15 cellular contexts compared by ENCODE assay signal in the genomic region with DNA sequence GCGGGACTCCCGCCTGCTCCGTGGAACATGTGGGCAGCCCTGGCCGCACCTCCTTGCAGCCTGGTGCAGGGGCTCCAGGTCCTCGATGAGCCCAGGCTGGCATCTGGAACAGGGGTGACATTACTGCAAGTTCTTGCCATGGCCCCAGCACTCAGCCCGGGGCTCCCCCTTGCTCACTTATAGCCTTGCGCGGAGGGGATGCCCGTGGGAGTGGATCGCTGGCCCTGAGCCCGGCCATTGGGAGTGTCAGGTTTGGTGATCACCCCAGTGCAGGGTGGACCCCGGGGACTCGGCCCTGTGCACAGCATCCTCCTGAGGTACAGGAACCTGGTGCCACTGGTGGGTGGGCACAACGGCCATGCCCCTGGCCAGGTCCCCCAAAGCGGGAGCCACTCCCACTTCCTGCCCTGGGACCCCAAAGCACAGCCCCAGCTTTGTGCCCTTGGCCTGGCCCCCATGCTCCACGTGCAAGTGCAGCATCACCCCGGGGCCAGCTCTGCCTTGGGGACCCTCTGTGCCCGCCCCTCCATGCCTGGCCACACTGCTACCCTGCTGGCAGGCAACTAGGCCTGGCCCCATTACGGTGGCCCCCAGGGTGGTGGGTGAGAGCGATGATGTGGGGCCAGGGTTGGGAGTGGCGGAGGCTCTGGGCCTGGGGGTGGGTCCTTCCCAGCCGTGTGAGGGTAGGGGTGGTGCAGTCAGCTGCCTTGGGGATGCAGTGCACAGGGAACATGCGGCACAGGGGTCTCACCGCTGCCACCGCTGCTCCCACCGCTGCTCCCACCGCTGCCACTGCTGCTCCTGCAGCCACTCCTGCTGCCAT.
"Had no signal": no experiment of that assay in that cellular context is flagged by ENCODE, and none has a peak within 500 bp of the region (broad histone marks: within the 10 kb centered on the region; RNA-seq: fewer than 3 reads in every experiment).

No MANE protein-coding gene starts in this region.

- DNase-seq: activated B cell treated with CpG ODN at 0.5 μM for 24 hours; activated CD4-positive, alpha-beta T cell treated with anti-CD3 and anti-CD28 coated beads, Interleukin-2, amount 50 U/mL, for 1 hour; activated gamma-delta T cell; amygdala; dermis blood vessel endothelial cell; hippocampal formation; mucosa of descending colon; SIG-M5; T-helper 17 cell; transverse colon had no signal

- H3K4me1 Mint-ChIP-seq: activated B cell treated with CpG ODN at 0.5 μM for 24 hours; brain; stimulated activated effector memory CD8-positive, alpha-beta T cell treated with anti-CD3 and anti-CD28 coated beads, Interleukin-12 subunit alpha, Interleukin-12 subunit beta, amount 100 ng/mL, for 72 hours; T-helper 17 cell had no signal

- H3K27ac Mint-ChIP-seq: activated B cell treated with CpG ODN at 0.5 μM for 24 hours; activated naive CD8-positive, alpha-beta T cell; brain; nephron; stimulated activated effector memory CD8-positive, alpha-beta T cell treated with anti-CD3 and anti-CD28 coated beads, Interleukin-12 subunit alpha, Interleukin-12 subunit beta, amount 100 ng/mL, for 72 hours; T-helper 17 cell had no signal

- H3K36me3 Mint-ChIP-seq: activated naive CD8-positive, alpha-beta T cell; brain had no signal

- H3K9me3 Mint-ChIP-seq: activated B cell treated with CpG ODN at 0.5 μM for 24 hours; stimulated activated effector memory CD8-positive, alpha-beta T cell treated with anti-CD3 and anti-CD28 coated beads, Interleukin-12 subunit alpha, Interleukin-12 subunit beta, amount 100 ng/mL, for 72 hours had no signal

- H3K4me3 Mint-ChIP-seq: activated B cell treated with CpG ODN at 0.5 μM for 24 hours; activated naive CD8-positive, alpha-beta T cell; brain; nephron; stimulated activated effector memory CD8-positive, alpha-beta T cell treated with anti-CD3 and anti-CD28 coated beads, Interleukin-12 subunit alpha, Interleukin-12 subunit beta, amount 100 ng/mL, for 72 hours; T-helper 17 cell had no signal

- H3K9me3 ChIP-seq: mucosa of descending colon, transverse colon had no signal

- H3K27me3 Mint-ChIP-seq: activated B cell treated with CpG ODN at 0.5 μM for 24 hours; activated naive CD8-positive, alpha-beta T cell had no signal

- H3K4me3 ChIP-seq: mucosa of descending colon, transverse colon had no signal

- H3K4me1 ChIP-seq: transverse colon had no signal

- FAIRE-seq: TTC549 had no signal

- H3K36me3 ChIP-seq: transverse colon had no signal

- H3K27ac ChIP-seq: transverse colon had no signal
